In the genomic region with DNA sequence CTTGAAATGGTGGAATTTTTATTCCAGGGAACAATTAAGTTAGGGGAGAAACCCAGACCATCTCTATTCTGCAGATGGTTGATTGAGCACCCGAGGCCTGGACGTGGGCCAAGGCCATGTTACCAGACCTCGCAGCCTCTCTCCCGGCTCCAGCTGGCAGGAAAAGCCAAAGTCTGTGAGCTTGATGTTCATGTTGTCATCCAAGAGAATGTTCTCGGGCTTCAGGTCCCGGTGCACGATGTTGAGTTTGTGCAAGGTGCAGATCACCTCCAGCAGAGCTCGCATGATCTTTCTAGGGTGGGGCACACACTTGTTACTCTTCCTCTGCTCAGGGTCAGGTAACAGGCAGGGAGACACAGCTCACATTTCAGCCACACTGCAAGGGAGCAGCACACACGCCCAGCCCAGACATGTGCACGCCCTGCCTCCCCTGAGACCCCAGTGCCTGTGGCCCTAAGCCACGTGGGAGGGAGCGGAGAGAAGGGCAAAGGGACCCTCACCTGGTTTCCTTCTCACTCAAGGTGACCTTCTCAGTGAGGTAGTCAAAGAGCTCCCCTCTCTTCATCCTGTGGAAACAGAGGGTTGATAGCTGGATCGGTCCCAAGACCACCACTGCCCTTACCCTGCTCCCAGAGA, we compare ENCODE assay signal across 9 cellular contexts.
A peak's percentile ranks its signal among the peaks of the same experiment; 100 is the strongest.
DNase-seq lines count a peak whose midpoint lies in the region; ATAC-seq and TF ChIP-seq lines count a peak whose summit lies in the region.
"Had no signal": no experiment of that assay in that cellular context is flagged by ENCODE, and none has a peak within 500 bp of the region (broad histone marks: within the 10 kb centered on the region; RNA-seq: fewer than 3 reads in every experiment).

No MANE protein-coding gene starts in this region.

- H3K4me1 Mint-ChIP-seq in stimulated activated naive B cell treated with anti-CD40 and anti-IgM and Interleukin-4, amounts not matched to agents 10 μg/mL and 1 μg/mL and 100 μg/mL, for 72 hours, result peaks cover 0 to 5% of the 10 kb centered on the region in 2 donors

- DNase-seq in NCI-H1694 treated with DMSO at 0.1 percent for 48 hours (lab: John Stamatoyannopoulos, UW) (peak; percentile 75), hypothalamus (lab: John Stamatoyannopoulos, UW) (peak in 36 of 51 donors; percentile 7 to 68 (median 42))
- no peak for DNase-seq in stimulated activated naive B cell treated with anti-CD40 and anti-IgM and Interleukin-4, amounts not matched to agents 10 μg/mL and 1 μg/mL and 100 μg/mL, for 72 hours
- DNase-seq: activated naive CD4-positive, alpha-beta T cell; stimulated activated naive CD8-positive, alpha-beta T cell treated with anti-CD3 and anti-CD28 coated beads, Interleukin-15, Interleukin-2, amounts not matched to agents 100 U/mL and 50 U/mL, for 24 hours had no signal

- H3K27ac Mint-ChIP-seq in stimulated activated naive B cell treated with anti-CD40 and anti-IgM and Interleukin-4, amounts not matched to agents 10 μg/mL and 1 μg/mL and 100 μg/mL, for 72 hours, result peak overlapping the region; percentile 33

- no peaks in the 10 kb centered on the region for H3K27me3 Mint-ChIP-seq in stimulated activated naive B cell treated with anti-CD40 and anti-IgM and Interleukin-4, amounts not matched to agents 10 μg/mL and 1 μg/mL and 100 μg/mL, for 72 hours

- H3K4me3 Mint-ChIP-seq in stimulated activated naive B cell treated with anti-CD40 and anti-IgM and Interleukin-4, amounts not matched to agents 10 μg/mL and 1 μg/mL and 100 μg/mL, for 72 hours, result no peak overlapping the region

- ATAC-seq in stimulated activated naive B cell treated with anti-CD40 and anti-IgM and Interleukin-4, amounts not matched to agents 10 μg/mL and 1 μg/mL and 100 μg/mL, for 72 hours (replicated peaks), result peak; percentile 16 to 43
- ATAC-seq in GM19397 (IDR thresholded peaks at IDR 0.05; ENCODE audit: unreplicated experiment), result no peak
- ATAC-seq in HG02798 (IDR thresholded peaks at IDR 0.05; ENCODE audit: poor library complexity, unreplicated experiment), result no peak
- no peak for ATAC-seq in GM18517 (IDR thresholded peaks at IDR 0.05; ENCODE audit: unreplicated experiment)
- ATAC-seq: stimulated activated naive CD8-positive, alpha-beta T cell treated with anti-CD3 and anti-CD28 coated beads, Interleukin-15, Interleukin-2, amounts not matched to agents 100 U/mL and 50 U/mL, for 24 hours had no signal

- H3K9me3 Mint-ChIP-seq in stimulated activated naive B cell treated with anti-CD40 and anti-IgM and Interleukin-4, amounts not matched to agents 10 μg/mL and 1 μg/mL and 100 μg/mL, for 72 hours, result no peaks in the 10 kb centered on the region

- H3K27ac ChIP-seq in VCaP, result peak overlapping the region; percentile 96; the same call in 1 of the 2 replicates

- H3K36me3 Mint-ChIP-seq in stimulated activated naive B cell treated with anti-CD40 and anti-IgM and Interleukin-4, amounts not matched to agents 10 μg/mL and 1 μg/mL and 100 μg/mL, for 72 hours, result peaks cover 43 to 54% of the 10 kb centered on the region in 2 donors

- TF ChIP-seq CTCF in VCaP (conservative IDR thresholded peaks at IDR 0.05), result no peak

Comparison
In these comparisons a context has a peak if more than half of its experiments do, and no peak if none do; other contexts are left out.
1. ATAC-seq: peak in stimulated activated naive B cell treated with anti-CD40 and anti-IgM and Interleukin-4, amounts not matched to agents 10 μg/mL and 1 μg/mL and 100 μg/mL, for 72 hours (2 of 2); none in GM19397 (single experiment), HG02798 (single experiment) and GM18517 (single experiment).